In genomic region chr16:77295896-77296295, GRCh38 we compare ENCODE assay signal across 24 cellular contexts.
"Had no signal": no experiment of that assay in that cellular context is flagged by ENCODE, and none has a peak within 500 bp of the region (broad histone marks: within the 10 kb centered on the region; RNA-seq: fewer than 3 reads in every experiment).

No MANE protein-coding gene starts in this region.

- DNase-seq: activated CD4-positive, alpha-beta T cell treated with anti-CD3 and anti-CD28 coated beads for 48 hours; activated CD4-positive, alpha-beta T cell treated with anti-CD3 and anti-CD28 coated beads, Interleukin-2, amount 50 U/mL, for 48 hours; activated CD8-positive, alpha-beta memory T cell treated with anti-CD3 and anti-CD28 coated beads for 24 hours; activated effector memory CD4-positive, alpha-beta T cell treated with anti-CD3 and anti-CD28 coated beads, Interleukin-2, amount 50 U/mL, for 16 hours; activated naive CD4-positive, alpha-beta T cell treated with anti-CD3 and anti-CD28 coated beads, Interleukin-2, amount 10 ng/mL, durations not matched to agents 7 days and 5 days; activated naive CD8-positive, alpha-beta T cell treated with anti-CD3 and anti-CD28 coated beads, Interleukin-2, amount 10 ng/mL, durations not matched to agents 7 days and 5 days; amygdala; effector CD8-positive, alpha-beta T cell; foreskin fibroblast; head of caudate nucleus; hippocampal formation; kidney; left colon; midbrain; naive thymus-derived CD4-positive, alpha-beta T cell; nucleus accumbens; right cardiac atrium; spleen; stimulated activated naive CD4-positive, alpha-beta T cell; tibial artery; WERI-Rb-1 had no signal

- H3K9me3 ChIP-seq: spleen, suprapubic skin, tibial artery had no signal

- FAIRE-seq: colon, endometrium, kidney had no signal

- H3K4me1 ChIP-seq: suprapubic skin, tibial artery had no signal

- H3K36me3 ChIP-seq: spleen, suprapubic skin, tibial artery, WERI-Rb-1 had no signal

- H3K27ac ChIP-seq: spleen, suprapubic skin, tibial artery, WERI-Rb-1 had no signal

- H3K27me3 ChIP-seq: spleen, suprapubic skin, tibial artery had no signal

- H3K4me3 ChIP-seq: spleen, suprapubic skin, tibial artery had no signal
